35 cellular contexts compared by ENCODE assay signal in the genomic region with DNA sequence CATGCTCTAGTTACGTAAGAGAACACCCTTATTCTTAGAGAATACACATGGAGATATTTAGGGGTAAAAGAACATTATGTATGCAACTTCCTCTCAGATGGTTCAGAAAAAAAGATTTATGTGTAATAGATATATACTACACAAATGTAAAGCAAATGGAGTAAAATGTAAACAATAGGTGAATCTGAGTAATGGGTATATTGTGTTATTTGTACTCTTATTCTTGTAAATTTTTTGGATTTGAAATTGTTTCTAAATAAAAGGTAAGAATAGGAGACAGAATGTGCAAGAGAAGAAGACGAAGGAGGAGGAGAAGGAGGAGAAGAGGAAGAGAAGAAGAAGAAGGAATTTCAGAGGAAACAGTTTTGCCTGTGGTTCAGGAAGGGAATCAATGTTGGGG.
"Had no signal": no experiment of that assay in that cellular context is flagged by ENCODE, and none has a peak within 500 bp of the region (broad histone marks: within the 10 kb centered on the region; RNA-seq: fewer than 3 reads in every experiment).

No MANE protein-coding gene starts in this region.

- H3K27ac ChIP-seq: adrenal gland, cardiac muscle cell, VCaP had no signal

- FAIRE-seq: astrocyte, bronchial epithelial cell, colon, TTC549 had no signal

- H3K4me3 Mint-ChIP-seq: activated B cell treated with CpG ODN at 0.5 μM for 24 hours; activated CD4-positive, alpha-beta memory T cell treated with anti-CD3 and anti-CD28 coated beads for 36 hours; activated CD4-positive, alpha-beta T cell treated with anti-CD3 and anti-CD28 coated beads, Interleukin-2, amount 10 ng/mL, durations not matched to agents 24 days and 14 days; activated CD8-positive, alpha-beta T cell treated with anti-CD3 and anti-CD28 coated beads for 36 hours; activated naive CD4-positive, alpha-beta T cell treated with anti-CD3 and anti-CD28 coated beads for 36 hours; activated naive CD8-positive, alpha-beta T cell treated with anti-CD3 and anti-CD28 coated beads for 36 hours; activated T-cell treated with anti-CD3 and anti-CD28 coated beads, Interleukin-2, amount 50 U/mL, for 4 hours; activated T-cell treated with anti-CD3 and anti-CD28 coated beads, Interleukin-2, amount 50 U/mL, for 72 hours; activated T-helper 1 cell treated with anti-CD3 and anti-CD28 coated beads, Interleukin-12 subunit alpha, Interleukin-12 subunit beta, Interleukin-2, Interleukin-4 antibody, amounts not matched to agents 30 ng/mL and 10 ng/mL and 1 ng/mL, durations not matched to agents 14 hours and 24 hours and 36 hours; activated T-helper 17 cell treated with anti-CD3 and anti-CD28 coated beads, Interleukin-2, amount 50 U/mL, for 72 hours; brain; T-helper 17 cell had no signal

- H3K36me3 Mint-ChIP-seq: activated CD4-positive, alpha-beta memory T cell treated with anti-CD3 and anti-CD28 coated beads for 36 hours; activated naive CD4-positive, alpha-beta T cell treated with anti-CD3 and anti-CD28 coated beads, Interleukin-2, amount 50 U/mL, for 72 hours; activated naive CD8-positive, alpha-beta T cell treated with anti-CD3 and anti-CD28 coated beads for 36 hours had no signal

- H3K9me3 Mint-ChIP-seq: activated B cell treated with CpG ODN at 0.5 μM for 24 hours; activated CD4-positive, alpha-beta memory T cell treated with anti-CD3 and anti-CD28 coated beads for 36 hours; activated CD4-positive, alpha-beta T cell treated with anti-CD3 and anti-CD28 coated beads, Interleukin-2, amount 10 ng/mL, durations not matched to agents 24 days and 14 days; activated CD8-positive, alpha-beta T cell treated with anti-CD3 and anti-CD28 coated beads for 36 hours; activated naive CD4-positive, alpha-beta T cell treated with anti-CD3 and anti-CD28 coated beads for 36 hours; activated naive CD4-positive, alpha-beta T cell treated with anti-CD3 and anti-CD28 coated beads, Interleukin-2, amount 50 U/mL, for 72 hours; activated naive CD8-positive, alpha-beta T cell treated with anti-CD3 and anti-CD28 coated beads for 36 hours; activated T-cell treated with anti-CD3 and anti-CD28 coated beads, Interleukin-2, amount 50 U/mL, for 4 hours; activated T-cell treated with anti-CD3 and anti-CD28 coated beads, Interleukin-2, amount 50 U/mL, for 72 hours; activated T-helper 1 cell treated with anti-CD3 and anti-CD28 coated beads, Interleukin-12 subunit alpha, Interleukin-12 subunit beta, Interleukin-2, Interleukin-4 antibody, amounts not matched to agents 30 ng/mL and 10 ng/mL and 1 ng/mL, durations not matched to agents 14 hours and 24 hours and 36 hours; activated T-helper 17 cell treated with anti-CD3 and anti-CD28 coated beads, Interleukin-2, amount 50 U/mL, for 72 hours; brain had no signal

- ATAC-seq: activated CD8-positive, alpha-beta T cell treated with anti-CD3 and anti-CD28 coated beads for 36 hours; activated naive CD4-positive, alpha-beta T cell treated with anti-CD3 and anti-CD28 coated beads, Interleukin-2, amount 50 U/mL, for 72 hours; activated T-cell treated with anti-CD3 and anti-CD28 coated beads, Interleukin-2, amount 50 U/mL, for 4 hours; activated T-cell treated with anti-CD3 and anti-CD28 coated beads, Interleukin-2, amount 50 U/mL, for 72 hours; activated T-helper 17 cell treated with anti-CD3 and anti-CD28 coated beads, Interleukin-2, amount 50 U/mL, for 72 hours; T-helper 17 cell had no signal

- H3K27me3 Mint-ChIP-seq: activated B cell treated with CpG ODN at 0.5 μM for 24 hours; activated CD4-positive, alpha-beta memory T cell treated with anti-CD3 and anti-CD28 coated beads for 36 hours; activated naive CD8-positive, alpha-beta T cell treated with anti-CD3 and anti-CD28 coated beads for 36 hours; brain had no signal

- H3K4me3 ChIP-seq: adrenal gland, cardiac muscle cell had no signal

- H3K4me1 Mint-ChIP-seq: activated B cell treated with CpG ODN at 0.5 μM for 24 hours; activated CD4-positive, alpha-beta T cell treated with anti-CD3 and anti-CD28 coated beads, Interleukin-2, amount 10 ng/mL, durations not matched to agents 24 days and 14 days; activated naive CD8-positive, alpha-beta T cell treated with anti-CD3 and anti-CD28 coated beads for 36 hours; T-helper 17 cell had no signal

- H3K4me1 ChIP-seq: adrenal gland had no signal

- DNase-seq: activated B cell treated with CpG ODN at 0.5 μM for 24 hours; activated CD4-positive, alpha-beta memory T cell treated with anti-CD3 and anti-CD28 coated beads for 36 hours; activated CD4-positive, alpha-beta T cell treated with anti-CD3 and anti-CD28 coated beads for 4 hours; activated CD4-positive, alpha-beta T cell treated with anti-CD3 and anti-CD28 coated beads, Interleukin-2, amount 10 ng/mL, durations not matched to agents 24 days and 14 days; activated CD4-positive, alpha-beta T cell treated with anti-CD3 and anti-CD28 coated beads, Interleukin-2, amount 50 U/mL, for 1 hour; activated CD4-positive, alpha-beta T cell treated with anti-CD3 and anti-CD28 coated beads, Interleukin-2, amount 50 U/mL, for 4 hours; activated CD4-positive, CD25-positive, alpha-beta regulatory T cell treated with anti-CD3 and anti-CD28 coated beads, Interleukin-2, amount 50 U/mL, for 72 hours; activated CD8-positive, alpha-beta memory T cell treated with anti-CD3 and anti-CD28 coated beads, Interleukin-2, amount 50 U/mL, for 4 hours; activated CD8-positive, alpha-beta T cell treated with anti-CD3 and anti-CD28 coated beads for 36 hours; activated effector memory CD4-positive, alpha-beta T cell treated with anti-CD3 and anti-CD28 coated beads, Interleukin-2, amount 50 U/mL, for 16 hours; activated gamma-delta T cell treated with Interleukin-2 at 50 U/mL for 16 hours; activated naive CD4-positive, alpha-beta T cell; activated naive CD4-positive, alpha-beta T cell treated with anti-CD3 and anti-CD28 coated beads for 36 hours; activated naive CD4-positive, alpha-beta T cell treated with anti-CD3 and anti-CD28 coated beads, Interleukin-2, amount 50 U/mL, for 16 hours; activated naive CD8-positive, alpha-beta T cell treated with anti-CD3 and anti-CD28 coated beads for 36 hours; activated T-cell treated with anti-CD3 and anti-CD28 coated beads for 4 hours; activated T-cell treated with anti-CD3 and anti-CD28 coated beads, Interleukin-2, amount 50 U/mL, for 1 hour; activated T-cell treated with anti-CD3 and anti-CD28 coated beads, Interleukin-2, amount 50 U/mL, for 4 hours; activated T-cell treated with anti-CD3 and anti-CD28 coated beads, Interleukin-2, amount 50 U/mL, for 72 hours; adrenal gland; amniotic stem cell; aorta; caudate nucleus; T-helper 17 cell; T-helper 9 cell had no signal

- H3K27ac Mint-ChIP-seq: activated B cell treated with CpG ODN at 0.5 μM for 24 hours; activated CD4-positive, alpha-beta memory T cell treated with anti-CD3 and anti-CD28 coated beads for 36 hours; activated CD4-positive, alpha-beta T cell treated with anti-CD3 and anti-CD28 coated beads, Interleukin-2, amount 10 ng/mL, durations not matched to agents 24 days and 14 days; activated CD8-positive, alpha-beta T cell treated with anti-CD3 and anti-CD28 coated beads for 36 hours; activated naive CD4-positive, alpha-beta T cell treated with anti-CD3 and anti-CD28 coated beads for 36 hours; activated naive CD4-positive, alpha-beta T cell treated with anti-CD3 and anti-CD28 coated beads, Interleukin-2, amount 50 U/mL, for 72 hours; activated naive CD8-positive, alpha-beta T cell treated with anti-CD3 and anti-CD28 coated beads for 36 hours; activated T-cell treated with anti-CD3 and anti-CD28 coated beads, Interleukin-2, amount 50 U/mL, for 72 hours; activated T-helper 1 cell treated with anti-CD3 and anti-CD28 coated beads, Interleukin-12 subunit alpha, Interleukin-12 subunit beta, Interleukin-2, Interleukin-4 antibody, amounts not matched to agents 30 ng/mL and 10 ng/mL and 1 ng/mL, durations not matched to agents 14 hours and 24 hours and 36 hours; activated T-helper 17 cell treated with anti-CD3 and anti-CD28 coated beads, Interleukin-2, amount 50 U/mL, for 72 hours; T-helper 17 cell had no signal

- H3K27me3 ChIP-seq: adrenal gland, cardiac muscle cell had no signal

- H3K36me3 ChIP-seq: adrenal gland, cardiac muscle cell had no signal
